In the genomic region with DNA sequence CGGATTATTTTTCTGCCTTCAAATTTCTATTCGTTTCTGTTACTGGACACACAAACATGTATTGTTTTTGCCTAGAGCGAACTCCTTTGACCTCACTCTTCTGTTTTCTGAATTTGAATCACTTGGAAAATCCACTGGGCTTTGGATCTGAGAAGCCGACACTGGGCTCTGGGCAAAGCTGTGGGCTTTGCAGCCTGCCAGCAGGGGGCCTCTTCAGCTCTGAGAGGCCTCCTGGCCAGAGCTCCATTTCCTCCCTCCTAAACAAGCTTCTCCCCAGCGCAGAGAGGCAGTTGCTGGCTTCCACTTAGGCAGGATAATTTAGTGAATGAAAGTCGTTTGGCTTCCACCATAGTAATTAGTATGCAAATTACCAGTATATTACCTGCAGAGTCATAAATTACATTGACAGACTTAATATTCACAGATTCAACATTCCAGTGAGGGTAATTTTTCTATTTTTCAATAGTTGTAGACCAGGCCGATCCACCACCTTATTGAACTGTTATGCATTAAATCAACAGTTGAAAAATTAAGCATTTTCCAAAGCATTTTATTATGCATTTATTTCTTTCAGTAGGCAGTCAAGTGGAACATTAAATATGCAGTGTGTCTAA, we compare ENCODE assay signal across 1 cellular context.
TF ChIP-seq lines count a peak whose summit lies in the region.

No MANE protein-coding gene starts in this region.

TF ChIP-seq in K562, 482 proteins besides CTCF, POLR2A, EP300 and RAD21 (continued from another document):
- TF ChIP-seq, protein P1, sequence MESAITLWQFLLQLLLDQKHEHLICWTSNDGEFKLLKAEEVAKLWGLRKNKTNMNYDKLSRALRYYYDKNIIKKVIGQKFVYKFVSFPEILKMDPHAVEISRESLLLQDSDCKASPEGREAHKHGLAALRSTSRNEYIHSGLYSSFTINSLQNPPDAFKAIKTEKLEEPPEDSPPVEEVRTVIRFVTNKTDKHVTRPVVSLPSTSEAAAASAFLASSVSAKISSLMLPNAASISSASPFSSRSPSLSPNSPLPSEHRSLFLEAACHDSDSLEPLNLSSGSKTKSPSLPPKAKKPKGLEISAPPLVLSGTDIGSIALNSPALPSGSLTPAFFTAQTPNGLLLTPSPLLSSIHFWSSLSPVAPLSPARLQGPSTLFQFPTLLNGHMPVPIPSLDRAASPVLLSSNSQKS (CRISPR knock-in tag; IDR thresholded peaks at IDR 0.05) = no peak
- TF ChIP-seq VEZF1 (CRISPR knock-in tag; IDR thresholded peaks at IDR 0.05) (peak; percentile 18; the same call in 1 of the 2 replicates), COPS2 (conservative IDR thresholded peaks at IDR 0.05) (no peak), ZNF764 (CRISPR knock-in tag; IDR thresholded peaks at IDR 0.05; ENCODE audit: low read depth) (no peak), ESRRB (CRISPR knock-in tag; IDR thresholded peaks at IDR 0.05; ENCODE audit: borderline replicate concordance) (no peak), GABPB2 (CRISPR knock-in tag; conservative IDR thresholded peaks at IDR 0.05) (no peak), NFRKB (IDR thresholded peaks at IDR 0.05; ENCODE audit: low read depth) (no peak), NCOA1 (IDR thresholded peaks at IDR 0.05; ENCODE audit: low read depth) (no peak), ELK1 (CRISPR knock-in tag; IDR thresholded peaks at IDR 0.05) (no peak), TOE1 (IDR thresholded peaks at IDR 0.05; ENCODE audit: borderline replicate concordance) (no peak), TOE1 (CRISPR knock-in tag; IDR thresholded peaks at IDR 0.05; ENCODE audit: borderline replicate concordance, low read depth) (no peak), RBM15 (IDR thresholded peaks at IDR 0.05; ENCODE audit: insufficient read depth, low read length) (no peak), ZNF589 (CRISPR knock-in tag; IDR thresholded peaks at IDR 0.05; ENCODE audit: low read depth) (no peak), TRIM24 (IDR thresholded peaks at IDR 0.05) (no peak), PBX2 (CRISPR knock-in tag; IDR thresholded peaks at IDR 0.05; ENCODE audit: low read depth) (no peak), PBX2 (tag; conservative IDR thresholded peaks at IDR 0.05; ENCODE audit: low read depth) (peak; percentile 60), ZNF668 (CRISPR knock-in tag; IDR thresholded peaks at IDR 0.05) (no peak), ZNF778 (CRISPR knock-in tag; IDR thresholded peaks at IDR 0.05) (no peak), GTF2A2 (tag; IDR thresholded peaks at IDR 0.05) (no peak), KLF13 (tag; IDR thresholded peaks at IDR 0.05; ENCODE audit: borderline replicate concordance, low read depth) (no peak), PHB (CRISPR knock-in tag; IDR thresholded peaks at IDR 0.05) (no peak), ZSCAN29 (IDR thresholded peaks at IDR 0.05) (no peak), CSDE1 (IDR thresholded peaks at IDR 0.05) (no peak)
- TF ChIP-seq, protein P2, sequence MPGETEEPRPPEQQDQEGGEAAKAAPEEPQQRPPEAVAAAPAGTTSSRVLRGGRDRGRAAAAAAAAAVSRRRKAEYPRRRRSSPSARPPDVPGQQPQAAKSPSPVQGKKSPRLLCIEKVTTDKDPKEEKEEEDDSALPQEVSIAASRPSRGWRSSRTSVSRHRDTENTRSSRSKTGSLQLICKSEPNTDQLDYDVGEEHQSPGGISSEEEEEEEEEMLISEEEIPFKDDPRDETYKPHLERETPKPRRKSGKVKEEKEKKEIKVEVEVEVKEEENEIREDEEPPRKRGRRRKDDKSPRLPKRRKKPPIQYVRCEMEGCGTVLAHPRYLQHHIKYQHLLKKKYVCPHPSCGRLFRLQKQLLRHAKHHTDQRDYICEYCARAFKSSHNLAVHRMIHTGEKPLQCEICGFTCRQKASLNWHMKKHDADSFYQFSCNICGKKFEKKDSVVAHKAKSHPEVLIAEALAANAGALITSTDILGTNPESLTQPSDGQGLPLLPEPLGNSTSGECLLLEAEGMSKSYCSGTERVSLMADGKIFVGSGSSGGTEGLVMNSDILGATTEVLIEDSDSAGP (CRISPR knock-in tag; IDR thresholded peaks at IDR 0.05) = no peak
- TF ChIP-seq, protein P3, sequence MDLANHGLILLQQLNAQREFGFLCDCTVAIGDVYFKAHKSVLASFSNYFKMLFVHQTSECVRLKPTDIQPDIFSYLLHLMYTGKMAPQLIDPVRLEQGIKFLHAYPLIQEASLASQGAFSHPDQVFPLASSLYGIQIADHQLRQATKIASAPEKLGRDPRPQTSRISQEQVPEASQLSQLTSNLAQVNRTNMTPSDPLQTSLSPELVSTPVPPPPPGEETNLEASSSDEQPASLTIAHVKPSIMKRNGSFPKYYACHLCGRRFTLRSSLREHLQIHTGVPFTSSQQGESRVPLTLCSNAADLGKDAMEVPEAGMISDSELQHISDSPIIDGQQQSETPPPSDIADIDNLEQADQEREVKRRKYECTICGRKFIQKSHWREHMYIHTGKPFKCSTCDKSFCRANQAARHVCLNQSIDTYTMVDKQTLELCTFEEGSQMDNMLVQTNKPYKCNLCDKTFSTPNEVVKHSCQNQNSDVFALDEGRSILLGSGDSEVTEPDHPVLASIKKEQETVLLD (IDR thresholded peaks at IDR 0.05) = no peak
- TF ChIP-seq, protein P4, sequence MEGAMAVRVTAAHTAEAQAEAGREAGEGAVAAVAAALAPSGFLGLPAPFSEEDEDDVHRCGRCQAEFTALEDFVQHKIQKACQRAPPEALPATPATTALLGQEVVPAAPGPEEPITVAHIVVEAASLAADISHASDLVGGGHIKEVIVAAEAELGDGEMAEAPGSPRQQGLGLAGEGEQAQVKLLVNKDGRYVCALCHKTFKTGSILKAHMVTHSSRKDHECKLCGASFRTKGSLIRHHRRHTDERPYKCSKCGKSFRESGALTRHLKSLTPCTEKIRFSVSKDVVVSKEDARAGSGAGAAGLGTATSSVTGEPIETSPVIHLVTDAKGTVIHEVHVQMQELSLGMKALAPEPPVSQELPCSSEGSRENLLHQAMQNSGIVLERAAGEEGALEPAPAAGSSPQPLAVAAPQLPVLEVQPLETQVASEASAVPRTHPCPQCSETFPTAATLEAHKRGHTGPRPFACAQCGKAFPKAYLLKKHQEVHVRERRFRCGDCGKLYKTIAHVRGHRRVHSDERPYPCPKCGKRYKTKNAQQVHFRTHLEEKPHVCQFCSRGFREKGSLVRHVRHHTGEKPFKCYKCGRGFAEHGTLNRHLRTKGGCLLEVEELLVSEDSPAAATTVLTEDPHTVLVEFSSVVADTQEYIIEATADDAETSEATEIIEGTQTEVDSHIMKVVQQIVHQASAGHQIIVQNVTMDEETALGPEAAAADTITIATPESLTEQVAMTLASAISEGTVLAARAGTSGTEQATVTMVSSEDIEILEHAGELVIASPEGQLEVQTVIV (CRISPR knock-in tag; IDR thresholded peaks at IDR 0.05; ENCODE audit: borderline replicate concordance) = no peak
